ENCODE assay signal across 32 cellular contexts in the genomic region with DNA sequence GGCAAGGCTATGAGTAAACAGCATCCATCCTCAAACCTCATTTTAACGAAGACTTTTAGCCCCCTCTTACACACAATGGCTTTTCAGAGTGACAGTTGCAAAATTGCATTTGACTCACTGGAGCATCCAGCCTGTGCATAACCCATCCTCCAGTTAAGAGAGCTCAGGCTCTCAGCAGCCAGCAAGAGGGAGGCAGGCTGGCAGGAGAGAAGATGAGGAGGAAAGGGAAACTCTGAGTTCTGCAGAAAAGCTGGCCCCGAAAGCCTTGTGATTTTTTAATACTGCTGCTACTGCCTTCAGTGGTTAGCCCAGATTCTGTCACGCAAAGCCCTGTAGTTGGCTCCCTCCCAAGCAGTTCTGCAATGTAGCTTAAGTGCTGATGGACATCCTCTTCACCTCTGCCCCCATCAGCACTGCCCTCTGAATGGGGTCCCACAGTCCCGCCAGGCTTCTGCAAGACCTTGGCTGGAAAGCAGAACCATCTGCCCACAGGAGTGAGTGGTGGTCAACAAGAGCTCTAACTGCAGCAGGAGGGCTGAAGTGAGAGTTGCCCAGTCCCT.
"Had no signal": no experiment of that assay in that cellular context is flagged by ENCODE, and none has a peak within 500 bp of the region (broad histone marks: within the 10 kb centered on the region; RNA-seq: fewer than 3 reads in every experiment).

No MANE protein-coding gene starts in this region.

- H3K9me3 Mint-ChIP-seq: activated CD4-positive, alpha-beta memory T cell treated with anti-CD3 and anti-CD28 coated beads for 36 hours; activated CD4-positive, alpha-beta T cell treated with anti-CD3 and anti-CD28 coated beads, Interleukin-2, amount 10 ng/mL, durations not matched to agents 7 days and 5 days; activated naive CD4-positive, alpha-beta T cell treated with anti-CD3 and anti-CD28 coated beads, Interleukin-2, amount 10 ng/mL, durations not matched to agents 7 days and 5 days; activated naive CD8-positive, alpha-beta T cell treated with anti-CD3 and anti-CD28 coated beads, Interleukin-2, amount 50 U/mL, for 24 hours; activated T-cell treated with anti-CD3 and anti-CD28 coated beads, Interleukin-2, amount 50 U/mL, for 4 hours; activated T-helper 1 cell treated with anti-CD3 and anti-CD28 coated beads, Interleukin-12 subunit alpha, Interleukin-12 subunit beta, Interleukin-2, Interleukin-4 antibody, amounts not matched to agents 30 ng/mL and 10 ng/mL and 1 ng/mL, durations not matched to agents 14 hours and 24 hours and 36 hours; T-helper 1 cell treated with Interleukin-12 subunit alpha and Interleukin-12 subunit beta and Interleukin-4 antibody, amounts not matched to agents 30 μg/mL and 1 μg/mL, for 36 hours; T-helper 2 cell treated with Interferon-gamma antibody and Interleukin-4, amounts not matched to agents 5 μg/mL and 100 μg/mL, for 36 hours had no signal

- H3K4me3 Mint-ChIP-seq: activated CD4-positive, alpha-beta memory T cell treated with anti-CD3 and anti-CD28 coated beads for 36 hours; activated CD4-positive, alpha-beta T cell treated with anti-CD3 and anti-CD28 coated beads, Interleukin-2, amount 10 ng/mL, durations not matched to agents 7 days and 5 days; activated naive CD4-positive, alpha-beta T cell treated with anti-CD3 and anti-CD28 coated beads, Interleukin-2, amount 10 ng/mL, durations not matched to agents 7 days and 5 days; activated naive CD8-positive, alpha-beta T cell; activated naive CD8-positive, alpha-beta T cell treated with anti-CD3 and anti-CD28 coated beads, Interleukin-2, amount 50 U/mL, for 24 hours; activated T-cell treated with anti-CD3 and anti-CD28 coated beads, Interleukin-2, amount 50 U/mL, for 4 hours; activated T-helper 1 cell treated with anti-CD3 and anti-CD28 coated beads, Interleukin-12 subunit alpha, Interleukin-12 subunit beta, Interleukin-2, Interleukin-4 antibody, amounts not matched to agents 30 ng/mL and 10 ng/mL and 1 ng/mL, durations not matched to agents 14 hours and 24 hours and 36 hours; T-helper 1 cell treated with Interleukin-12 subunit alpha and Interleukin-12 subunit beta and Interleukin-4 antibody, amounts not matched to agents 30 μg/mL and 1 μg/mL, for 36 hours; T-helper 2 cell treated with Interferon-gamma antibody and Interleukin-4, amounts not matched to agents 5 μg/mL and 100 μg/mL, for 36 hours had no signal

- H3K27ac Mint-ChIP-seq: activated CD4-positive, alpha-beta memory T cell treated with anti-CD3 and anti-CD28 coated beads for 36 hours; activated CD4-positive, alpha-beta T cell treated with anti-CD3 and anti-CD28 coated beads, Interleukin-2, amount 10 ng/mL, durations not matched to agents 7 days and 5 days; activated naive CD4-positive, alpha-beta T cell treated with anti-CD3 and anti-CD28 coated beads, Interleukin-2, amount 10 ng/mL, durations not matched to agents 7 days and 5 days; activated naive CD8-positive, alpha-beta T cell; activated naive CD8-positive, alpha-beta T cell treated with anti-CD3 and anti-CD28 coated beads, Interleukin-2, amount 50 U/mL, for 24 hours; activated T-helper 1 cell treated with anti-CD3 and anti-CD28 coated beads, Interleukin-12 subunit alpha, Interleukin-12 subunit beta, Interleukin-2, Interleukin-4 antibody, amounts not matched to agents 30 ng/mL and 10 ng/mL and 1 ng/mL, durations not matched to agents 14 hours and 24 hours and 36 hours; T-helper 1 cell treated with Interleukin-12 subunit alpha and Interleukin-12 subunit beta and Interleukin-4 antibody, amounts not matched to agents 30 μg/mL and 1 μg/mL, for 36 hours; T-helper 2 cell treated with Interferon-gamma antibody and Interleukin-4, amounts not matched to agents 5 μg/mL and 100 μg/mL, for 36 hours had no signal

- H3K4me1 Mint-ChIP-seq: activated CD4-positive, alpha-beta T cell treated with anti-CD3 and anti-CD28 coated beads, Interleukin-2, amount 10 ng/mL, durations not matched to agents 7 days and 5 days; activated naive CD4-positive, alpha-beta T cell treated with anti-CD3 and anti-CD28 coated beads, Interleukin-2, amount 10 ng/mL, durations not matched to agents 7 days and 5 days; activated naive CD8-positive, alpha-beta T cell treated with anti-CD3 and anti-CD28 coated beads, Interleukin-2, amount 50 U/mL, for 24 hours had no signal

- DNase-seq: activated CD4-positive, alpha-beta memory T cell treated with anti-CD3 and anti-CD28 coated beads for 36 hours; activated CD4-positive, alpha-beta T cell treated with anti-CD3 and anti-CD28 coated beads, Interleukin-2, amount 10 ng/mL, durations not matched to agents 7 days and 5 days; activated CD8-positive, alpha-beta memory T cell treated with anti-CD3 and anti-CD28 coated beads, Interleukin-2, amount 50 U/mL, for 4 hours; activated gamma-delta T cell treated with Interleukin-2 at 50 U/mL for 16 hours; activated naive CD4-positive, alpha-beta T cell treated with anti-CD3 and anti-CD28 coated beads, Interleukin-2, amount 10 ng/mL, durations not matched to agents 7 days and 5 days; activated naive CD8-positive, alpha-beta T cell treated with anti-CD3 and anti-CD28 coated beads, Interleukin-2, amount 50 U/mL, for 24 hours; activated T-cell treated with anti-CD3 and anti-CD28 coated beads for 4 hours; activated T-cell treated with anti-CD3 and anti-CD28 coated beads, Interleukin-2, amount 50 U/mL, for 4 hours; body of pancreas; Kasumi-1; KG1; MG63; NCI-H1048; NCI-H1105 treated with DMSO at 0.1 percent for 48 hours; NCI-H1436; NCI-H1694; NCI-H1930; NCI-H2081 treated with DMSO at 0.1 percent for 48 hours; NCI-H226; NCI-H446 treated with DMSO at 0.1 percent for 48 hours; NCI-H524; NCI-H748 treated with DMSO at 0.1 percent for 48 hours; NK-92 treated with Interleukin-12 subunit alpha and Interleukin-12 subunit beta, amount 100 ng/mL, for 24 hours; PC-3; Peyer's patch; RPMI8226; SHP77 treated with DMSO at 0.1 percent for 48 hours; SK-N-SH had no signal

- H3K36me3 Mint-ChIP-seq: activated CD4-positive, alpha-beta memory T cell treated with anti-CD3 and anti-CD28 coated beads for 36 hours; activated naive CD4-positive, alpha-beta T cell treated with anti-CD3 and anti-CD28 coated beads, Interleukin-2, amount 10 ng/mL, durations not matched to agents 7 days and 5 days; activated naive CD8-positive, alpha-beta T cell had no signal

- ATAC-seq: activated T-cell treated with anti-CD3 and anti-CD28 coated beads, Interleukin-2, amount 50 U/mL, for 4 hours; body of pancreas; PC-3 had no signal

- H3K27me3 Mint-ChIP-seq: activated CD4-positive, alpha-beta memory T cell treated with anti-CD3 and anti-CD28 coated beads for 36 hours; activated CD4-positive, alpha-beta T cell treated with anti-CD3 and anti-CD28 coated beads, Interleukin-2, amount 10 ng/mL, durations not matched to agents 7 days and 5 days; activated naive CD4-positive, alpha-beta T cell treated with anti-CD3 and anti-CD28 coated beads, Interleukin-2, amount 10 ng/mL, durations not matched to agents 7 days and 5 days; activated naive CD8-positive, alpha-beta T cell had no signal
